ENCODE assay signal across 1 cellular context in genomic region chr17:74417178-74418045, GRCh38.
TF ChIP-seq lines count a peak whose summit lies in the region.

No MANE protein-coding gene starts in this region.

TF ChIP-seq in HepG2, 621 proteins besides CTCF, POLR2A, EP300 and RAD21 (continued from another document and continues in another):
- no peak for TF ChIP-seq KDM5A (IDR thresholded peaks at IDR 0.05; ENCODE audit: borderline replicate concordance, low read length)
- TF ChIP-seq CEBPZ (IDR thresholded peaks at IDR 0.05; ENCODE audit: low read length) = no peak
- peak; percentile 19; the same call in 1 of the 2 replicates for TF ChIP-seq ARID5B (CRISPR knock-in tag; IDR thresholded peaks at IDR 0.05)
- TF ChIP-seq KDM4B (CRISPR knock-in tag; IDR thresholded peaks at IDR 0.05) = no peak; the same call in 1 of the 2 replicates
- peak; percentile 57 to 79; a peak in 3 of 4 replicates for TF ChIP-seq HMGXB4 (CRISPR knock-in tag; IDR thresholded peaks at IDR 0.05; ENCODE audit: borderline replicate concordance in 1 of 2, low read depth in 1 of 2)
- TF ChIP-seq TCF7L2 (IDR thresholded peaks at IDR 0.05; ENCODE audit: low read depth, low read length) = no peak
- TF ChIP-seq RARA (CRISPR knock-in tag; IDR thresholded peaks at IDR 0.05) = peak; percentile 53
- TF ChIP-seq BHLHE40 (IDR thresholded peaks at IDR 0.05; ENCODE audit: low read length) = no peak; the same call in 1 of the 2 replicates
- 0 out of 2 replicates have a peak, but pooled peaks have one; percentile 74 for TF ChIP-seq ZKSCAN8 (CRISPR knock-in tag; IDR thresholded peaks at IDR 0.05; ENCODE audit: borderline replicate concordance)
- TF ChIP-seq GMEB1 (CRISPR knock-in tag; IDR thresholded peaks at IDR 0.05; ENCODE audit: borderline replicate concordance) = no peak
- TF ChIP-seq POLR2AphosphoS5 (IDR thresholded peaks at IDR 0.05; ENCODE audit: low read depth, low read length) = no peak; the same call in 1 of the 2 replicates
- TF ChIP-seq MYNN (CRISPR knock-in tag; IDR thresholded peaks at IDR 0.05; ENCODE audit: low read depth) = no peak
- no peak for TF ChIP-seq ZBTB10 (CRISPR knock-in tag; IDR thresholded peaks at IDR 0.05; ENCODE audit: borderline replicate concordance)
- TF ChIP-seq GABPB1 (CRISPR knock-in tag; IDR thresholded peaks at IDR 0.05) = peak; percentile 20; the same call in 1 of the 2 replicates
- TF ChIP-seq NFE2L2 (IDR thresholded peaks at IDR 0.05; ENCODE audit: low read length) = no peak
- no peak for TF ChIP-seq NR1H2 (CRISPR knock-in tag; IDR thresholded peaks at IDR 0.05; ENCODE audit: borderline replicate concordance, low read depth)
- peak; percentile 42; the same call in 1 of the 2 replicates for TF ChIP-seq ZKSCAN1 (IDR thresholded peaks at IDR 0.05; ENCODE audit: low read length)
- peak; percentile 58; the same call in 1 of the 2 replicates for TF ChIP-seq SOX5 (CRISPR knock-in tag; IDR thresholded peaks at IDR 0.05; ENCODE audit: borderline replicate concordance)
- no peak for TF ChIP-seq PRPF4 (IDR thresholded peaks at IDR 0.05; ENCODE audit: low read depth, low read length, poor library complexity, severe bottlenecking)
- TF ChIP-seq SNAPC5 (CRISPR knock-in tag; IDR thresholded peaks at IDR 0.05; ENCODE audit: borderline replicate concordance) = peak; percentile 82; the same call in 1 of the 2 replicates
- TF ChIP-seq AHDC1 (CRISPR knock-in tag; IDR thresholded peaks at IDR 0.05; ENCODE audit: borderline replicate concordance) = no peak
- TF ChIP-seq ZNF766 (CRISPR knock-in tag; IDR thresholded peaks at IDR 0.05; ENCODE audit: borderline replicate concordance) = no peak
- TF ChIP-seq JDP2 (CRISPR knock-in tag; IDR thresholded peaks at IDR 0.05; ENCODE audit: borderline replicate concordance) = no peak
- TF ChIP-seq ZBTB7B (CRISPR knock-in tag; IDR thresholded peaks at IDR 0.05) = peak; percentile 68; the same call in 1 of the 2 replicates
- TF ChIP-seq KDM3A (CRISPR knock-in tag; IDR thresholded peaks at IDR 0.05; ENCODE audit: low read depth) = no peak
- TF ChIP-seq ZNF281 (CRISPR knock-in tag; IDR thresholded peaks at IDR 0.05; ENCODE audit: borderline replicate concordance) = no peak
- peak; percentile 48; the same call in 1 of the 2 replicates for TF ChIP-seq ZNF205 (CRISPR knock-in tag; IDR thresholded peaks at IDR 0.05)
- 0 out of 2 replicates have a peak, but pooled peaks have one; percentile 39 for TF ChIP-seq RXRB (CRISPR knock-in tag; IDR thresholded peaks at IDR 0.05; ENCODE audit: borderline replicate concordance)
- no peak for TF ChIP-seq ZNF605 (CRISPR knock-in tag; IDR thresholded peaks at IDR 0.05)
- TF ChIP-seq THAP7 (CRISPR knock-in tag; IDR thresholded peaks at IDR 0.05) = no peak
- peak; percentile 85; the same call in 1 of the 2 replicates for TF ChIP-seq ZNF136 (CRISPR knock-in tag; IDR thresholded peaks at IDR 0.05; ENCODE audit: low read depth)
